In the genomic region with DNA sequence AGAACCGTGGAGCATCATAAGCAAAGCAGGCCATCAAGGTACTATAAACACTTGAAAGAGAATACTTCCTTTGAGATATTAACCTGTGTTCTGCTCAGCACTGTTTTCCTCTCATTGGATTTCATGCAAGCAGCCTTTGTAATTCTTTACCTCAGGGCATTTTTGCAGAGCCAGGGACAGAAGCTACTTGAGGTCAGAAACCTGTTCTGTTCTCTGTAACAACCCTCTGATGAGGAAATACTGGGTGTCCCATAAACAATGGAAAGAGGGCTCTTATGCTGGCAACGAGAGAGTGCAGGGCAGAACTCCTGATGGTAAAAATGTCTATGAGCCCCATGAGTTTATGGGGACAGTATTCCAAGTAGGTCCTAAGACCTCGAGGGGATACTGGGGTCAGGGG, we compare ENCODE assay signal across 1 cellular context.
TF ChIP-seq lines count a peak whose summit lies in the region.

No MANE protein-coding gene starts in this region.

TF ChIP-seq in GM23338, 12 proteins besides CTCF, POLR2A, EP300 and RAD21 (continued from another document):
- TF ChIP-seq, protein P1, sequence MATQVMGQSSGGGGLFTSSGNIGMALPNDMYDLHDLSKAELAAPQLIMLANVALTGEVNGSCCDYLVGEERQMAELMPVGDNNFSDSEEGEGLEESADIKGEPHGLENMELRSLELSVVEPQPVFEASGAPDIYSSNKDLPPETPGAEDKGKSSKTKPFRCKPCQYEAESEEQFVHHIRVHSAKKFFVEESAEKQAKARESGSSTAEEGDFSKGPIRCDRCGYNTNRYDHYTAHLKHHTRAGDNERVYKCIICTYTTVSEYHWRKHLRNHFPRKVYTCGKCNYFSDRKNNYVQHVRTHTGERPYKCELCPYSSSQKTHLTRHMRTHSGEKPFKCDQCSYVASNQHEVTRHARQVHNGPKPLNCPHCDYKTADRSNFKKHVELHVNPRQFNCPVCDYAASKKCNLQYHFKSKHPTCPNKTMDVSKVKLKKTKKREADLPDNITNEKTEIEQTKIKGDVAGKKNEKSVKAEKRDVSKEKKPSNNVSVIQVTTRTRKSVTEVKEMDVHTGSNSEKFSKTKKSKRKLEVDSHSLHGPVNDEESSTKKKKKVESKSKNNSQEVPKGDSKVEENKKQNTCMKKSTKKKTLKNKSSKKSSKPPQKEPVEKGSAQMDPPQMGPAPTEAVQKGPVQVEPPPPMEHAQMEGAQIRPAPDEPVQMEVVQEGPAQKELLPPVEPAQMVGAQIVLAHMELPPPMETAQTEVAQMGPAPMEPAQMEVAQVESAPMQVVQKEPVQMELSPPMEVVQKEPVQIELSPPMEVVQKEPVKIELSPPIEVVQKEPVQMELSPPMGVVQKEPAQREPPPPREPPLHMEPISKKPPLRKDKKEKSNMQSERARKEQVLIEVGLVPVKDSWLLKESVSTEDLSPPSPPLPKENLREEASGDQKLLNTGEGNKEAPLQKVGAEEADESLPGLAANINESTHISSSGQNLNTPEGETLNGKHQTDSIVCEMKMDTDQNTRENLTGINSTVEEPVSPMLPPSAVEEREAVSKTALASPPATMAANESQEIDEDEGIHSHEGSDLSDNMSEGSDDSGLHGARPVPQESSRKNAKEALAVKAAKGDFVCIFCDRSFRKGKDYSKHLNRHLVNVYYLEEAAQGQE (IDR thresholded peaks at IDR 0.05; ENCODE audit: unreplicated experiment), result no peak
- no peak for TF ChIP-seq ZNF114 (CRISPR knock-in tag; IDR thresholded peaks at IDR 0.05)
- TF ChIP-seq POLR2AphosphoS5 (IDR thresholded peaks at IDR 0.05; ENCODE audit: low read depth), result no peak
- no peak for TF ChIP-seq STAT1 (IDR thresholded peaks at IDR 0.05; ENCODE audit: unreplicated experiment)
- TF ChIP-seq, protein P2, sequence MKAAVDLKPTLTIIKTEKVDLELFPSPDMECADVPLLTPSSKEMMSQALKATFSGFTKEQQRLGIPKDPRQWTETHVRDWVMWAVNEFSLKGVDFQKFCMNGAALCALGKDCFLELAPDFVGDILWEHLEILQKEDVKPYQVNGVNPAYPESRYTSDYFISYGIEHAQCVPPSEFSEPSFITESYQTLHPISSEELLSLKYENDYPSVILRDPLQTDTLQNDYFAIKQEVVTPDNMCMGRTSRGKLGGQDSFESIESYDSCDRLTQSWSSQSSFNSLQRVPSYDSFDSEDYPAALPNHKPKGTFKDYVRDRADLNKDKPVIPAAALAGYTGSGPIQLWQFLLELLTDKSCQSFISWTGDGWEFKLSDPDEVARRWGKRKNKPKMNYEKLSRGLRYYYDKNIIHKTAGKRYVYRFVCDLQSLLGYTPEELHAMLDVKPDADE (IDR thresholded peaks at IDR 0.05), result no peak
- TF ChIP-seq NANOG (IDR thresholded peaks at IDR 0.05; ENCODE audit: borderline replicate concordance), result no peak
- no peak for TF ChIP-seq ZNF331 (CRISPR knock-in tag; IDR thresholded peaks at IDR 0.05; ENCODE audit: low read depth)
